ENCODE assay signal across 20 cellular contexts in genomic region chr9:21656776-21657637, GRCh38.
DNase-seq lines count a peak whose midpoint lies in the region; ATAC-seq, FAIRE-seq and TF ChIP-seq lines count a peak whose summit lies in the region.
"Had no signal": no experiment of that assay in that cellular context is flagged by ENCODE, and none has a peak within 500 bp of the region (broad histone marks: within the 10 kb centered on the region; RNA-seq: fewer than 3 reads in every experiment).

No MANE protein-coding gene starts in this region.

- POLR2A ChIA-PET in A549 (lab: Yijun Ruan, JAX): no interaction called here
- POLR2A ChIA-PET in SK-N-SH (lab: Yijun Ruan, JAX): no interaction called here

- peak in 1 of 2 experiments; percentile 26; a peak in 1 of 6 replicates for ATAC-seq in A549
- ATAC-seq: activated naive CD4-positive, alpha-beta T cell treated with anti-CD3 and anti-CD28 coated beads, Interleukin-2, amount 50 U/mL, for 72 hours; right lobe of liver had no signal

- TF ChIP-seq RAD21 in A549 (conservative IDR thresholded peaks at IDR 0.05 in 1 of 2, IDR thresholded peaks at IDR 0.05 in 1 of 2): no peak
- TF ChIP-seq RAD21 in SK-N-SH (IDR thresholded peaks at IDR 0.05; ENCODE audit: low read length): no peak

- no peaks in the 10 kb centered on the region for H4K20me1 ChIP-seq in SK-N-SH (ENCODE audit: insufficient read depth)

- H3K79me2 ChIP-seq in SK-N-SH (ENCODE audit: insufficient read depth): no peaks in the 10 kb centered on the region

- no peak for DNase-seq in A549 (ENCODE audit: low read depth in 1 of 2, low spot score in 1 of 2)
- DNase-seq in ELR (ENCODE audit: low read depth): peak; percentile 43
- peak; percentile 24 for DNase-seq in RPMI7951 (ENCODE audit: low read depth)
- peak; percentile 99 for DNase-seq in fibroblast of the aortic adventitia (ENCODE audit: low read depth)
- no peak for DNase-seq in stimulated activated CD4-positive, alpha-beta T cell treated with anti-CD3 and anti-CD28 coated beads, Interleukin-2, amount 100 ng/mL, for 24 hours
- no peak for DNase-seq in NCI-H187 (lab: John Stamatoyannopoulos, UW)
- DNase-seq in anterior cingulate cortex (lab: John Stamatoyannopoulos, UW): no peak
- DNase-seq in SK-N-SH: no peak
- DNase-seq: activated CD4-positive, alpha-beta T cell treated with anti-CD3 and anti-CD28 coated beads, Interleukin-2, amount 50 U/mL, for 48 hours; activated T-cell treated with anti-CD3 and anti-CD28 coated beads, Interleukin-2, amount 50 U/mL, for 1 hour; glutamatergic neuron; NCI-H2081; NCI-H526 treated with DMSO at 0.1 percent for 48 hours; right lobe of liver; stimulated activated CD4-positive, alpha-beta T cell treated with anti-CD3 and anti-CD28 coated beads, Interleukin-2, amount 100 ng/mL, for 48 hours; testis had no signal

- peaks cover 9% of the 10 kb centered on the region; the same call in 2 of the 3 replicates for H3K9me3 ChIP-seq in A549
- H3K9me3 ChIP-seq in SK-N-SH: no peaks in the 10 kb centered on the region
- H3K9me3 ChIP-seq: right lobe of liver, testis had no signal

- WGBS in A549 (ENCODE audit: missing lambda C conversion rate): 85% methylated on average over 2 of the region's 2 CpGs
- WGBS in SK-N-SH (ENCODE audit: low lambda C conversion rate): 10% methylated on average over 2 of the region's 2 CpGs

- peak overlapping the region; percentile 21; the same call in 2 of the 3 replicates for H3K4me2 ChIP-seq in A549
- H3K4me2 ChIP-seq in SK-N-SH: no peak overlapping the region

- no peaks in the 10 kb centered on the region for H3K36me3 ChIP-seq in SK-N-SH (replicated peaks in 1 of 2; ENCODE audit: control insufficient read depth in 1 of 2, insufficient read depth in 2 of 2, low read length in 1 of 2)
- H3K36me3 ChIP-seq: right lobe of liver had no signal

- H2AFZ ChIP-seq in SK-N-SH (ENCODE audit: low read depth): no peak overlapping the region

- H3K27me3 ChIP-seq in SK-N-SH (ENCODE audit: insufficient read depth): peaks cover 8% of the 10 kb centered on the region; the same call in 1 of the 2 replicates
- H3K27me3 ChIP-seq: right lobe of liver, testis had no signal

- TF ChIP-seq CTCF in A549 (IDR thresholded peaks at IDR 0.05) (no peak), fibroblast of the aortic adventitia (IDR thresholded peaks at IDR 0.05; ENCODE audit: insufficient read depth, low read length) (no peak), SK-N-SH (IDR thresholded peaks at IDR 0.05) (no peak)

- CTCF ChIA-PET in A549 (lab: Yijun Ruan, JAX): interaction anchor here (1.0 to 1.3 kb wide), 3 partner anchors 8 to 26 kb away, joined by 3 read pairs; no protein-coding TSS in a partner anchor
- CTCF ChIA-PET in SK-N-SH (lab: Yijun Ruan, JAX): interaction anchor here (0.6 to 1.0 kb wide), 2 partner anchors 339 to 1427 kb away, joined by 3 read pairs; no protein-coding TSS in a partner anchor

- no peak for TF ChIP-seq POLR2A in A549 (IDR thresholded peaks at IDR 0.05; ENCODE audit: low read length)

- TF ChIP-seq EP300 in A549 (IDR thresholded peaks at IDR 0.05): no peak
- no peak for TF ChIP-seq EP300 in SK-N-SH (IDR thresholded peaks at IDR 0.05; ENCODE audit: borderline replicate concordance in 1 of 2, low read depth in 1 of 2, low read length in 1 of 2)

- H3F3A ChIP-seq in SK-N-SH (replicated peaks; ENCODE audit: insufficient read depth): no peaks in the 10 kb centered on the region

- H3K9ac ChIP-seq in SK-N-SH: no peak overlapping the region

- H3K4me3 ChIP-seq in A549: no peak overlapping the region
- peak overlapping the region; percentile 5 for H3K4me3 ChIP-seq in fibroblast of the aortic adventitia (ENCODE audit: low read depth, low read length)
- no peak overlapping the region for H3K4me3 ChIP-seq in SK-N-SH (ENCODE audit: low read depth in 2 of 2, low read length in 1 of 2)
- H3K4me3 ChIP-seq: right lobe of liver, testis had no signal

- FAIRE-seq in A549 (lab: Jason Lieb, UNC): peak; percentile 39
- FAIRE-seq: D721Med, GM18507, islet of Langerhans had no signal

- H3K27ac ChIP-seq in A549 (peak overlapping the region in 1 of 2 experiments; percentile 18; a peak in 1 of 6 replicates), SK-N-SH (ENCODE audit: low read depth in 2 of 2, low read length in 1 of 2) (no peak overlapping the region)
- H3K27ac ChIP-seq: right lobe of liver, testis had no signal

- H3K4me1 ChIP-seq in A549: peaks cover 14% of the 10 kb centered on the region
- no peaks in the 10 kb centered on the region for H3K4me1 ChIP-seq in SK-N-SH (ENCODE audit: control insufficient read depth in 1 of 2, insufficient read depth in 2 of 2, low read depth in 1 of 2, low read length in 1 of 2)
- H3K4me1 ChIP-seq: right lobe of liver, testis had no signal

- no peaks in the 10 kb centered on the region for H3K9me2 ChIP-seq in SK-N-SH

TF ChIP-seq in A549, 52 proteins besides CTCF, POLR2A, EP300 and RAD21 (continues in another document):
- TF ChIP-seq GATA3 (IDR thresholded peaks at IDR 0.05; ENCODE audit: borderline replicate concordance): no peak
- TF ChIP-seq NR3C1 (IDR thresholded peaks at IDR 0.05): no peak
- no peak for TF ChIP-seq TFCP2L1 (CRISPR knock-in tag; IDR thresholded peaks at IDR 0.05)
- no peak for TF ChIP-seq ZC3H11A (IDR thresholded peaks at IDR 0.05)
- no peak for TF ChIP-seq BCL3 (IDR thresholded peaks at IDR 0.05)
- no peak for TF ChIP-seq PBX3 (IDR thresholded peaks at IDR 0.05)
- TF ChIP-seq JUN (IDR thresholded peaks at IDR 0.05): no peak
- TF ChIP-seq HOXB5 (CRISPR knock-in tag; IDR thresholded peaks at IDR 0.05): no peak
- no peak for TF ChIP-seq RNF2 (IDR thresholded peaks at IDR 0.05; ENCODE audit: borderline replicate concordance, low read depth)
- no peak for TF ChIP-seq EHMT2 (IDR thresholded peaks at IDR 0.05; ENCODE audit: low read depth)
- TF ChIP-seq ESRRA (IDR thresholded peaks at IDR 0.05; ENCODE audit: borderline replicate concordance, low read length): no peak
- TF ChIP-seq HOXB13 (CRISPR knock-in tag; IDR thresholded peaks at IDR 0.05; ENCODE audit: low read depth): no peak
- no peak for TF ChIP-seq FOSB (CRISPR knock-in tag; IDR thresholded peaks at IDR 0.05)

TF ChIP-seq in SK-N-SH, 30 proteins besides CTCF, POLR2A, EP300 and RAD21:
- TF ChIP-seq RCOR1 (IDR thresholded peaks at IDR 0.05; ENCODE audit: low read length): no peak
- no peak for TF ChIP-seq MEF2A (IDR thresholded peaks at IDR 0.05; ENCODE audit: borderline replicate concordance, low read depth)
- TF ChIP-seq FOXM1 (IDR thresholded peaks at IDR 0.05; ENCODE audit: low read depth): no peak
- no peak for TF ChIP-seq TCF12 (IDR thresholded peaks at IDR 0.05)

Comparison
In these comparisons a context has a peak if more than half of its experiments do, and no peak if none do; other contexts are left out.
1. DNase-seq: peak in ELR (single experiment), RPMI7951 (single experiment) and fibroblast of the aortic adventitia (single experiment); none in A549 (0 of 2), stimulated activated CD4-positive, alpha-beta T cell treated with anti-CD3 and anti-CD28 coated beads, Interleukin-2, amount 100 ng/mL, for 24 hours (0 of 2), NCI-H187 (0 of 2), anterior cingulate cortex (0 of 58) and SK-N-SH (single experiment).